ENCODE assay signal across 14 cellular contexts in the genomic region with DNA sequence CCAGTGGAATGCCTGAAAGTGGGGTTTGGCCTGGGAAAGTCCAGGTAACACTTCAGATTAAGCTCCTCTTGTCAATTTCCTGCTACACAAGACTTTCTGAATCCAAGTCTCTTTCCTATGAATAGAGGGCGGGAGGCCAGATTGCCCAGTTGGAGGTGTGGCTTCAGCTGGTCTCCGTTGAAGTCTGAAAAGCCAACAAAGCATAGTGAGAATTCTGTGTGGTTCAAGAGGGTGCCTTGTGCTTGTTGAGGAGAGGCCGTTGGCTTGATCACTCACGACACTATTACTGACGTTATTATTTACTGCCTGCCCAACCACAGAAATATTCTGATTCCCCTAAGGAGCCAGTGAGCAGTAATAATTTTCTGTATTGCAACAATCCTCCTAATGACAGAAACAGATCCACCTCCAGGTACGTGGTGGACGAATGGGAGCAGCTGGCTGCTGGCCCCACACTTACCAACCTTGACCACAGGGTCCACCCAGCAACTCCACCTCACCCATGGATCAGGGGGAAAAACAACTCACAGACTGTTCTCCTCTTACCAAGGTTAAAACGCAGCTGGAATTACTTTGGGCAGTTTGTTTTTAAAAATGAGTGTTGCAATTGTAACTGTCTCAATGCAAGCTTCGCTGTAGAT. TPM values are rescaled to one million over a fixed set of nuclear protein-coding genes. Genes with fewer than 3 reads are reported as not detected.
DNase-seq lines count a peak whose midpoint lies in the region; FAIRE-seq and TF ChIP-seq lines count a peak whose summit lies in the region.
"Had no signal": no experiment of that assay in that cellular context is flagged by ENCODE, and none has a peak within 500 bp of the region (broad histone marks: within the 10 kb centered on the region; RNA-seq: fewer than 3 reads in every experiment).

No MANE protein-coding gene starts in this region.

- no peak for TF ChIP-seq EP300 in ovary (IDR thresholded peaks at IDR 0.05)

- no peak overlapping the region for H3K9ac ChIP-seq in fibroblast of lung (ENCODE audit: insufficient read depth, low read length)

- H3K27ac ChIP-seq in fibroblast of lung (ENCODE audit: insufficient read depth, low read length) = peak overlapping the region; percentile 9
- H3K27ac ChIP-seq in ovary = peak overlapping the region; percentile 59 to 74
- H3K27ac ChIP-seq: cardiac muscle cell, hepatocyte, neutrophil, thoracic aorta had no signal

- H3K9me3 ChIP-seq in fibroblast of lung (ENCODE audit: control insufficient read depth, insufficient read depth, low read depth, low read length) (no peaks in the 10 kb centered on the region), ovary (no peaks in the 10 kb centered on the region)
- H3K9me3 ChIP-seq: neutrophil, thoracic aorta had no signal

- DNase-seq in AG10803 (ENCODE audit: low read depth) = peak; percentile 87
- DNase-seq in RCC 7860 (ENCODE audit: low spot score) = peak; percentile 72
- peak in 1 of 2 donors; percentile 87 for DNase-seq in fibroblast of lung (ENCODE audit: low read depth in 2 of 2)
- DNase-seq in ovary = peak in 4 of 5 donors; percentile 54 to 70 (median 58)
- no peak for DNase-seq in NCI-H345 treated with DMSO at 0.1 percent for 48 hours (lab: John Stamatoyannopoulos, UW; ENCODE audit: unreplicated experiment)
- no peak for DNase-seq in SKM-1 (lab: John Stamatoyannopoulos, UW; ENCODE audit: unreplicated experiment)
- DNase-seq in GM19238 (ENCODE audit: insufficient read length, low spot score) = no peak
- DNase-seq in NCI-H2081 treated with DMSO at 0.1 percent for 48 hours (lab: John Stamatoyannopoulos, UW) = no peak
- DNase-seq: activated T-cell treated with anti-CD3 and anti-CD28 coated beads for 4 hours, MV-4-11 had no signal

- H3K4me2 ChIP-seq in fibroblast of lung (ENCODE audit: extremely low read depth, insufficient read depth, low read length) = no peak overlapping the region
- H3K4me2 ChIP-seq: hepatocyte had no signal

- intact Hi-C loops in ovary (cut with DNase I) = no loop called here

- H3K79me2 ChIP-seq in fibroblast of lung (ENCODE audit: control insufficient read depth, insufficient read depth, low read length) = no peaks in the 10 kb centered on the region

- H3K4me1 ChIP-seq in fibroblast of lung (ENCODE audit: control insufficient read depth, extremely low read depth, insufficient read depth, low read length) = peaks cover 33% of the 10 kb centered on the region
- H3K4me1 ChIP-seq in ovary (ENCODE audit: insufficient read depth) = peaks cover 56% of the 10 kb centered on the region

- no peak overlapping the region for H3K4me3 ChIP-seq in AG10803 (ENCODE audit: low read length)
- H3K4me3 ChIP-seq in fibroblast of lung (replicated peaks in 1 of 4; ENCODE audit: control extremely low read depth in 1 of 4, insufficient read depth in 1 of 4, low read depth in 3 of 4, low read length in 4 of 4) = no peak overlapping the region
- H3K4me3 ChIP-seq in ovary = no peak overlapping the region
- H3K4me3 ChIP-seq: cardiac muscle cell, hepatocyte, thoracic aorta had no signal

- no peak for TF ChIP-seq POLR2A in ovary (IDR thresholded peaks at IDR 0.05)

- H3K36me3 ChIP-seq in fibroblast of lung (ENCODE audit: control insufficient read depth, insufficient read depth, low read length) (no peaks in the 10 kb centered on the region), ovary (no peaks in the 10 kb centered on the region)
- H3K36me3 ChIP-seq: neutrophil, thoracic aorta had no signal

- no peaks in the 10 kb centered on the region for H4K20me1 ChIP-seq in fibroblast of lung (ENCODE audit: control insufficient read depth, extremely low read depth, insufficient read depth, low read length)

- TF ChIP-seq CTCF in AG10803 (conservative IDR thresholded peaks at IDR 0.05; ENCODE audit: low read length) = no peak
- TF ChIP-seq CTCF in fibroblast of lung (conservative IDR thresholded peaks at IDR 0.05 in 1 of 2, IDR thresholded peaks at IDR 0.05 in 1 of 2; ENCODE audit: low read depth in 1 of 2, low read length in 2 of 2) = no peak
- no peak for TF ChIP-seq CTCF in ovary (IDR thresholded peaks at IDR 0.05)

- H2AFZ ChIP-seq in fibroblast of lung (ENCODE audit: low read length) = no peak overlapping the region
- H2AFZ ChIP-seq: hepatocyte had no signal

- WGBS in ovary, 3 donors = 10 to 30% (median 18%) methylated on average over 9 of the region's 9 CpGs

- peak; percentile 78 for FAIRE-seq in RCC 7860 (lab: Jason Lieb, UNC)

- H3K27me3 ChIP-seq in fibroblast of lung (ENCODE audit: control insufficient read depth, insufficient read depth, low read length) (no peaks in the 10 kb centered on the region), ovary (no peaks in the 10 kb centered on the region)
- H3K27me3 ChIP-seq: cardiac muscle cell, hepatocyte had no signal

RNA-seq across cellular contexts. Expression of a gene that starts 21.9 kb away (rescaled TPM):
- total RNA-seq in fibroblast of lung (22.9 and 28.7 TPM in 2 replicates), ovary (100 to 1,000 TPM in 5 of 7 donors, 10 to 100 TPM in 2; 47.9 to 143 (median 106) TPM)
- polyA plus RNA-seq in fibroblast of lung (16.6 and 23.9 TPM in 2 replicates), ovary (100 to 1,000 TPM in 1 of 2 donors, 10 to 100 TPM in 1; 72.7 to 111 TPM)
- 12.5 and 15.7 TPM in 2 replicates for polyA plus RNA-seq in fibroblast of lung (2012)
- polyA minus RNA-seq in fibroblast of lung (ENCODE audit: low replicate concordance) = 77.2 and 77.3 TPM in 2 replicates

Comparison
In these comparisons a context has a peak if more than half of its experiments do, and no peak if none do; other contexts are left out.
1. DNase-seq: peak in AG10803 (single experiment), RCC 7860 (single experiment) and ovary (4 of 5); none in NCI-H345 treated with DMSO at 0.1 percent for 48 hours (single experiment), SKM-1 (single experiment), GM19238 (single experiment) and NCI-H2081 treated with DMSO at 0.1 percent for 48 hours (single experiment).